In genomic region chr22:45331486-45331885, GRCh38 we compare ENCODE assay signal across 25 cellular contexts. TPM values are rescaled to one million over a fixed set of nuclear protein-coding genes. Genes with fewer than 3 reads are reported as not detected.
"Had no signal": no experiment of that assay in that cellular context is flagged by ENCODE, and none has a peak within 500 bp of the region (broad histone marks: within the 10 kb centered on the region; RNA-seq: fewer than 3 reads in every experiment).

No MANE protein-coding gene starts in this region.

- ATAC-seq: esophagus mucosa; sciatic nerve; stimulated activated naive B cell treated with anti-CD40 and anti-IgM and Interleukin-4, amounts not matched to agents 10 μg/mL and 1 μg/mL and 100 μg/mL, for 72 hours; stimulated activated naive CD8-positive, alpha-beta T cell treated with anti-CD3 and anti-CD28 coated beads, Interleukin-15, amount 100 ng/mL, for 72 hours had no signal

- H2AFZ ChIP-seq: parathyroid adenoma had no signal

- DNase-seq: cortex of kidney; dorsolateral prefrontal cortex; effector CD8-positive, alpha-beta T cell; immature natural killer cell; mesendoderm; naive B cell; retina; stimulated activated CD4-positive, alpha-beta T cell treated with anti-CD3 and anti-CD28 coated beads, Interleukin-2, amount 100 ng/mL, for 24 hours; stimulated activated CD4-positive, alpha-beta T cell treated with anti-CD3 and anti-CD28 coated beads, Interleukin-4, amount 100 ng/mL, for 4 hours; stimulated activated naive B cell treated with anti-CD40 and anti-IgM and Interleukin-4, amounts not matched to agents 10 μg/mL and 1 μg/mL and 100 μg/mL, for 72 hours; stimulated activated naive CD8-positive, alpha-beta T cell treated with anti-CD3 and anti-CD28 coated beads, Interleukin-15, amount 100 ng/mL, for 72 hours; testis had no signal

- H3K27ac ChIP-seq: dorsolateral prefrontal cortex, parathyroid adenoma, prostate gland, skin epidermis, testis, tibial nerve had no signal

- H3K4me3 ChIP-seq: dorsolateral prefrontal cortex, prostate gland, skin epidermis, testis, tibial nerve had no signal

- H3K27me3 ChIP-seq: dorsolateral prefrontal cortex, testis, tibial nerve had no signal

- H3K9me3 ChIP-seq: prostate gland, testis, tibial nerve had no signal

- H3K9ac ChIP-seq: parathyroid adenoma had no signal

RNA-seq across cellular contexts. Expression of gene UPK3A, which starts 46.7 kb away (rescaled TPM):
- total RNA-seq: esophagus mucosa, fibroblast of lung, frontal cortex, lung microvascular endothelial cell, omental fat pad, sciatic nerve, subcutaneous adipose tissue, testis, tibial nerve had no signal
- polyA plus RNA-seq: fibroblast of lung, keratinocyte, liver had no signal
